ENCODE assay signal across 8 cellular contexts in the genomic region with DNA sequence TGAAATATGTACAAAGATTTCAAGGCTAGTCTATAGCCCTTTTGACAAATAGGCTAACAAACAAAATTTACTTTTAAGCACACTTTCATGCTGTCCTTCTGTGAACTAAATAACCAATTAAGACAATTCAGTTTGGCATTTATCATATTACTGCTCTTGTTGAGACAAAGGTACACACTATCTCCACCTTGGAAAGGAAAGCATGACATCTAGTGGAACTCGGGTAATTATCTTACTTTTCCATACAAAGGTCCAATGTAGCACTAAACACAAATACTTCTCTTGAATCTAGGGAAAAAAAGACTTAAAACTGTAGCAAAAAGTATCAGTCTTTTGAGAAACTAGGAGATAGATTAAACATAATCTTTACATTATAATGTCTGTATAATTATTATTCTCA.
A peak's percentile ranks its signal among the peaks of the same experiment; 100 is the strongest.
DNase-seq lines count a peak whose midpoint lies in the region; ATAC-seq and TF ChIP-seq lines count a peak whose summit lies in the region.

No MANE protein-coding gene starts in this region.

- H3K9me3 ChIP-seq in psoas muscle = no peaks in the 10 kb centered on the region

- intact Hi-C loops in psoas muscle (cut with DNase I) = no loop called here

- DNase-seq in AG09319 (ENCODE audit: extremely low read depth, low read depth) (peak; percentile 3), NCI-H526 treated with DMSO at 0.1 percent for 48 hours (lab: John Stamatoyannopoulos, UW) (peak; percentile 21), fibroblast of pulmonary artery (ENCODE audit: low read depth) (peak; percentile 72), nucleus accumbens (lab: John Stamatoyannopoulos, UW) (no peak), H7 (no peak), psoas muscle (no peak)

- WGBS in psoas muscle, 3 donors = 71 to 76% (median 73%) methylated on average over 1 of the region's 1 CpG

- no peak overlapping the region for H3K27ac ChIP-seq in psoas muscle

- H3K27me3 ChIP-seq in H7 (ENCODE audit: control insufficient read depth, insufficient read depth, low read length) (no peaks in the 10 kb centered on the region), psoas muscle (ENCODE audit: insufficient read depth in 3 of 3, low read length in 2 of 3) (no peaks in the 10 kb centered on the region)

- no peaks in the 10 kb centered on the region for H3K4me1 ChIP-seq in psoas muscle

- ATAC-seq in GM18907 (IDR thresholded peaks at IDR 0.05; ENCODE audit: unreplicated experiment) (peak; percentile 59), GM21528 (IDR thresholded peaks at IDR 0.05; ENCODE audit: low FRiP score, unreplicated experiment) (no peak), psoas muscle (no peak)

- TF ChIP-seq CTCF in AG09319 (IDR thresholded peaks at IDR 0.05; ENCODE audit: low read depth, low read length) (peak; percentile 32), fibroblast of pulmonary artery (IDR thresholded peaks at IDR 0.05; ENCODE audit: low read length, missing control alignments) (peak; percentile 53), psoas muscle (IDR thresholded peaks at IDR 0.05) (no peak)

- H3K4me3 ChIP-seq in fibroblast of pulmonary artery (replicated peaks; ENCODE audit: low read depth, low read length) (no peak overlapping the region), H7 (ENCODE audit: insufficient read depth, low read depth, low read length) (no peak overlapping the region), psoas muscle (no peak overlapping the region)

- H3K36me3 ChIP-seq in H7 (replicated peaks; ENCODE audit: control insufficient read depth, insufficient read depth, low read length) = no peaks in the 10 kb centered on the region
- peaks cover 0 to 24% of the 10 kb centered on the region in 2 donors for H3K36me3 ChIP-seq in psoas muscle (ENCODE audit: insufficient read depth in 1 of 2, low read depth in 1 of 2)

Comparison
In these comparisons a context has a peak if more than half of its experiments do, and no peak if none do; other contexts are left out.
1. DNase-seq: peak in AG09319 (single experiment), NCI-H526 treated with DMSO at 0.1 percent for 48 hours (single experiment) and fibroblast of pulmonary artery (single experiment); none in nucleus accumbens (0 of 56), H7 (single experiment) and psoas muscle (0 of 2).